15 cellular contexts compared by ENCODE assay signal in the genomic region with DNA sequence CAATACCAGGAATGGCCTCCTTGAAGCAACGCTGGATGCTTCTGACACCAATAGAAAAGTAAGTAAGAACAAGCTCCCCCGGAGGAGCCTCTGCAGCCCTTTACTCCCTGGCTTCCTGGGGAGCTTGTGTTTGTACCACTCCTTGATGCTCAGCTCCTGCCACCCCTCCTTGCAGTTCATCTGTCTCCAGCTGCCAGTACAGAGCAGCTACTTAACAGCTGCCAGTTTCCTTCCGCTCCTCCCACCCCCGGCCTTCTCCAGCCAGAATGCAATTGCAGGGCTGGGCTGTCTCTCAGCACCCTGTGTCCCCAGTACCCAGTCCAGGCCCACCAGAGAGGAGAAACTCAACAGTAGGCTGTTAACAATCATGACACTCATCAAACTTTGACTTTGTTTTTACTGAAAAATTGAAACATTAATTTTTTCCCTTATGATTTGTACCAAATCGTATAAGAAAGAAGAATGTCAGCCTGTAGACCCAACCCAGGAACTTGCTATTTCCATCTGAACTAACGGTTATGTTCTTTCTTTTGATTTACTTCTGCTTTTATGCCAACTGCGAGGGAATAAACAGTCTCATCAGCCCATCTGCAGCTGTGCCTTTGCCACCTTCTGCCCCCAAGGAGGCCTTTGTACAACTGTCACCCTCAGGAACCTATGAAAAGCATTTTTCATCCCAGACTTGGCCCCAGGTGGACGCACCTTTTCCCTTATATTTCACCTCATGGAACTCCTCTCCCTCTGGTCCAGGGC.
DNase-seq lines count a peak whose midpoint lies in the region; ATAC-seq, FAIRE-seq and TF ChIP-seq lines count a peak whose summit lies in the region.
"Had no signal": no experiment of that assay in that cellular context is flagged by ENCODE, and none has a peak within 500 bp of the region (broad histone marks: within the 10 kb centered on the region; RNA-seq: fewer than 3 reads in every experiment).

No MANE protein-coding gene starts in this region.

- no peak for TF ChIP-seq POLR2A in sigmoid colon (IDR thresholded peaks at IDR 0.05)

- no peak overlapping the region for H3K9ac ChIP-seq in kidney (ENCODE audit: low read length in 2 of 2)

- DNase-seq in Right ventricle myocardium inferior (ENCODE audit: missing footprints) = peak; percentile 74
- DNase-seq in right atrium auricular region (ENCODE audit: low spot score) = no peak
- DNase-seq in SIG-M5 treated with dmso at 0.1 percent for 504 hours (lab: John Stamatoyannopoulos, UW; ENCODE audit: unreplicated experiment) = peak; percentile 79
- DNase-seq in kidney = peak; percentile 45
- no peak for DNase-seq in kidney tubule cell (ENCODE audit: low spot score)
- no peak for DNase-seq in sigmoid colon
- DNase-seq in GM19239 (ENCODE audit: insufficient read length, low spot score) = no peak
- no peak for DNase-seq in NCI-H69 (lab: John Stamatoyannopoulos, UW)
- DNase-seq: esophagus squamous epithelium, IMR-90, NCI-H2081 treated with DMSO at 0.1 percent for 48 hours, PC-9, small intestine had no signal

- ATAC-seq in Right ventricle myocardium inferior = peak; percentile 87

- no peak overlapping the region for H3K4me3 ChIP-seq in right atrium auricular region
- no peak overlapping the region for H3K4me3 ChIP-seq in kidney (ENCODE audit: low read length in 2 of 2)
- H3K4me3 ChIP-seq in sigmoid colon = no peak overlapping the region
- H3K4me3 ChIP-seq: esophagus squamous epithelium, PC-9, upper lobe of left lung had no signal

- no peaks in the 10 kb centered on the region for H3K4me1 ChIP-seq in right atrium auricular region
- no peaks in the 10 kb centered on the region for H3K4me1 ChIP-seq in kidney (ENCODE audit: control insufficient read depth in 1 of 2, insufficient read depth in 1 of 2, low read depth in 1 of 2, low read length in 2 of 2)
- H3K4me1 ChIP-seq in sigmoid colon = no peaks in the 10 kb centered on the region
- H3K4me1 ChIP-seq: esophagus squamous epithelium had no signal

- TF ChIP-seq CTCF in right atrium auricular region (IDR thresholded peaks at IDR 0.05) (no peak), kidney (IDR thresholded peaks at IDR 0.05; ENCODE audit: borderline replicate concordance, extremely low read depth, insufficient read depth) (no peak), sigmoid colon (IDR thresholded peaks at IDR 0.05) (no peak)

- FAIRE-seq in kidney (lab: Jason Lieb, UNC) (no peak), GM19239 (lab: Jason Lieb, UNC) (no peak)
- FAIRE-seq: colon, small intestine had no signal

- no peak for TF ChIP-seq EP300 in sigmoid colon (IDR thresholded peaks at IDR 0.05)

- H3K36me3 ChIP-seq in right atrium auricular region (no peaks in the 10 kb centered on the region), kidney (ENCODE audit: control insufficient read depth in 1 of 2, insufficient read depth in 2 of 2, low read length in 2 of 2) (no peaks in the 10 kb centered on the region), sigmoid colon (no peaks in the 10 kb centered on the region)
- H3K36me3 ChIP-seq: esophagus squamous epithelium, upper lobe of left lung had no signal

- intact Hi-C loops in Right ventricle myocardium inferior (cut with DNase I) = no loop called here
- intact Hi-C loops in kidney (cut with DNase I) = no loop called here
- intact Hi-C loops in sigmoid colon (cut with DNase I) = no loop called here

- 43 to 74% methylated on average over 8 of the region's 8 CpGs for whole genome bisulfite sequencing in sigmoid colon, 2 donors

- no peaks in the 10 kb centered on the region for H3K27me3 ChIP-seq in right atrium auricular region
- no peaks in the 10 kb centered on the region for H3K27me3 ChIP-seq in sigmoid colon
- H3K27me3 ChIP-seq: esophagus squamous epithelium, upper lobe of left lung had no signal

- no peak overlapping the region for H3K27ac ChIP-seq in right atrium auricular region
- H3K27ac ChIP-seq in kidney (ENCODE audit: low read depth in 2 of 2, low read length in 2 of 2) = no peak overlapping the region
- no peak overlapping the region for H3K27ac ChIP-seq in sigmoid colon
- H3K27ac ChIP-seq: esophagus squamous epithelium, PC-9, upper lobe of left lung had no signal

- H3K9me3 ChIP-seq in right atrium auricular region = no peaks in the 10 kb centered on the region
- no peaks in the 10 kb centered on the region for H3K9me3 ChIP-seq in kidney (ENCODE audit: control insufficient read depth in 1 of 2, low read length in 2 of 2)
- H3K9me3 ChIP-seq in sigmoid colon = no peaks in the 10 kb centered on the region
- H3K9me3 ChIP-seq: esophagus squamous epithelium, upper lobe of left lung had no signal

Comparison
In these comparisons a context has a peak if more than half of its experiments do, and no peak if none do; other contexts are left out.
1. DNase-seq: peak in Right ventricle myocardium inferior (single experiment), SIG-M5 treated with dmso at 0.1 percent for 504 hours (single experiment) and kidney (single experiment); none in right atrium auricular region (single experiment), kidney tubule cell (single experiment), sigmoid colon (single experiment), GM19239 (single experiment) and NCI-H69 (single experiment).